In the genomic region with DNA sequence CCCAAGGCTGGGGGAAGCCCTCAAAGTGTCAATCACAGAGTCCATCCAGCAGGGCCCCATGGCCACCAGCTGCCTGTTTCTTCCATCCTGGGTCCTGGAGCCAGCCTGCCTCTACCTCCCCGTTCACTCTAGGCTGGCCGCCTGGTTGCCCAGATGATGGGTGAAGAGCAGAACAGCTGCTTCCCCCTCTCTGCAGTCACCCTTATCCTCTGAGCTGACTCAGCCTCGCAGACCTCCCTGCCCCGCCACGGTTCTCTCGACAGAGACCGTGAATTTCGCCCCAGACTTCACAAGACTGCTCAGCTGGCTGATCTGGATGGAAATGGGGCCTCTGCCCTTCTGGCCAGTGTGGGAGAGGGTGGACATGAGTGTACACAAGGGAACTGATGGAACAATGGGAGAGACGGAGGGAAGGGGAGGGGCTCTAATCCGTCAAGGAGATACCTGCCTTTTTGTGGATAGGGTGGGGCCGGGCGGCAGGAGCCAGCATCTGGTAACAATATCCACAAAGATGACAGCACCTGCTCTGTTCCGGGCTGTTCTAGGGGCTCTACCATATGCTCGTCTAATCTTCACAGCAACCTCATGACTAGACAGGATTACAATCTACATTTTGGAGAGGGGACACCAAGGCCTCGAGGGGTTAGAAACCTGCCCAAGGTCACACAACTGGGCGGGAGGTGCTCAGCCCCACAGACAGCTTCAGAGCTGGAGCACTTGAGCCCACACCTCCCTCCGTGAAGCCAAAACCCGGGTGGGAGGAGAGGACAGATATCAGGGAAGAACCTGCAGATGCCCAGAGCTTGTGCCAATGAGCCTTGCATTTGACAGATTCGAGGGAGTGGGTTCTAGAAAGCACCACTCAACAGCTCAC, we compare ENCODE assay signal across 1 cellular context.
TF ChIP-seq lines count a peak whose summit lies in the region.

No MANE protein-coding gene starts in this region.

TF ChIP-seq in K562, 482 proteins besides CTCF, POLR2A, EP300 and RAD21:
- TF ChIP-seq, protein P1, sequence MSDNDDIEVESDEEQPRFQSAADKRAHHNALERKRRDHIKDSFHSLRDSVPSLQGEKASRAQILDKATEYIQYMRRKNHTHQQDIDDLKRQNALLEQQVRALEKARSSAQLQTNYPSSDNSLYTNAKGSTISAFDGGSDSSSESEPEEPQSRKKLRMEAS (CRISPR knock-in tag; IDR thresholded peaks at IDR 0.05): no peak
- TF ChIP-seq HNRNPUL1 (IDR thresholded peaks at IDR 0.05; ENCODE audit: low read length): no peak
- TF ChIP-seq, protein P2, sequence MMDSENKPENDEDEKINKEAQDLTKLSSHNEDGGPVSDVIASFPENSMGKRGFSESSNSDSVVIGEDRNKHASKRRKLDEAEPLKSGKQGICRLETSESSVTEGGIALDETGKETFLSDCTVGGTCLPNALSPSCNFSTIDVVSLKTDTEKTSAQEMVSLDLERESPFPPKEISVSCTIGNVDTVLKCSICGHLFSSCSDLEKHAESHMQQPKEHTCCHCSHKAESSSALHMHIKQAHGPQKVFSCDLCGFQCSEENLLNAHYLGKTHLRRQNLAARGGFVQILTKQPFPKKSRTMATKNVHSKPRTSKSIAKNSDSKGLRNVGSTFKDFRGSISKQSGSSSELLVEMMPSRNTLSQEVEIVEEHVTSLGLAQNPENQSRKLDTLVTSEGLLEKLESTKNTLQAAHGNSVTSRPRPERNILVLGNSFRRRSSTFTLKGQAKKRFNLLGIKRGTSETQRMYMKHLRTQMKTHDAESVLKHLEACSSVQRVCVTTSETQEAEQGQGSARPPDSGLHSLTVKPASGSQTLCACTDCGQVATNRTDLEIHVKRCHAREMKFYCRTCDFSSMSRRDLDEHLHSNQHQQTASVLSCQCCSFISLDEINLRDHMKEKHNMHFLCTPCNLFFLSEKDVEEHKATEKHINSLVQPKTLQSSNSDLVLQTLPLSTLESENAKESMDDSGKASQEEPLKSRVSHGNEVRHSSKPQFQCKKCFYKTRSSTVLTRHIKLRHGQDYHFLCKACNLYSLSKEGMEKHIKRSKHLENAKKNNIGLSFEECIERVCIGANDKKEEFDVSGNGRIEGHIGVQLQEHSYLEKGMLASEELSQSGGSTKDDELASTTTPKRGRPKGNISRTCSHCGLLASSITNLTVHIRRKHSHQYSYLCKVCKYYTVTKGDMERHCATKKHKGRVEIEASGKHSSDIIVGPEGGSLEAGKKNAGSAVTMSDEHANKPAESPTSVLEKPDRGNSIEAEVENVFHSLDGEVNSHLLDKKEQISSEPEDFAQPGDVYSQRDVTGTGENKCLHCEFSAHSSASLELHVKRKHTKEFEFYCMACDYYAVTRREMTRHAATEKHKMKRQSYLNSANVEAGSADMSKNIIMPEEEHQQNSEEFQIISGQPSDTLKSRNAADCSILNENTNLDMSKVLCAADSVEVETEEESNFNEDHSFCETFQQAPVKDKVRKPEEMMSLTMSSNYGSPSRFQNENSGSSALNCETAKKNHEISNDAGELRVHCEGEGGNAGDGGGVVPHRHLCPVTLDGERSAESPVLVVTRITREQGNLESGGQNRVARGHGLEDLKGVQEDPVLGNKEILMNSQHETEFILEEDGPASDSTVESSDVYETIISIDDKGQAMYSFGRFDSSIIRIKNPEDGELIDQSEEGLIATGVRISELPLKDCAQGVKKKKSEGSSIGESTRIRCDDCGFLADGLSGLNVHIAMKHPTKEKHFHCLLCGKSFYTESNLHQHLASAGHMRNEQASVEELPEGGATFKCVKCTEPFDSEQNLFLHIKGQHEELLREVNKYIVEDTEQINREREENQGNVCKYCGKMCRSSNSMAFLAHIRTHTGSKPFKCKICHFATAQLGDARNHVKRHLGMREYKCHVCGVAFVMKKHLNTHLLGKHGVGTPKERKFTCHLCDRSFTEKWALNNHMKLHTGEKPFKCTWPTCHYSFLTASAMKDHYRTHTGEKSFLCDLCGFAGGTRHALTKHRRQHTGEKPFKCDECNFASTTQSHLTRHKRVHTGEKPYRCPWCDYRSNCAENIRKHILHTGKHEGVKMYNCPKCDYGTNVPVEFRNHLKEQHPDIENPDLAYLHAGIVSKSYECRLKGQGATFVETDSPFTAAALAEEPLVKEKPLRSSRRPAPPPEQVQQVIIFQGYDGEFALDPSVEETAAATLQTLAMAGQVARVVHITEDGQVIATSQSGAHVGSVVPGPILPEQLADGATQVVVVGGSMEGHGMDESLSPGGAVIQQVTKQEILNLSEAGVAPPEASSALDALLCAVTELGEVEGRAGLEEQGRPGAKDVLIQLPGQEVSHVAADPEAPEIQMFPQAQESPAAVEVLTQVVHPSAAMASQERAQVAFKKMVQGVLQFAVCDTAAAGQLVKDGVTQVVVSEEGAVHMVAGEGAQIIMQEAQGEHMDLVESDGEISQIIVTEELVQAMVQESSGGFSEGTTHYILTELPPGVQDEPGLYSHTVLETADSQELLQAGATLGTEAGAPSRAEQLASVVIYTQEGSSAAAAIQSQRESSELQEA (IDR thresholded peaks at IDR 0.05; ENCODE audit: low read depth): no peak
- TF ChIP-seq SRF (CRISPR knock-in tag; IDR thresholded peaks at IDR 0.05): no peak
- TF ChIP-seq ZKSCAN1 (IDR thresholded peaks at IDR 0.05; ENCODE audit: low read depth, low read length): peak; percentile 38; the same call in 1 of the 2 replicates
